12 cellular contexts compared by ENCODE assay signal in genomic region chr7:28732037-28732869, GRCh38.
A peak's percentile ranks its signal among the peaks of the same experiment; 100 is the strongest.
DNase-seq lines count a peak whose midpoint lies in the region; ATAC-seq and TF ChIP-seq lines count a peak whose summit lies in the region.
"Had no signal": no experiment of that assay in that cellular context is flagged by ENCODE, and none has a peak within 500 bp of the region (broad histone marks: within the 10 kb centered on the region; RNA-seq: fewer than 3 reads in every experiment).

No MANE protein-coding gene starts in this region.

- H3K27ac ChIP-seq in lower lobe of right lung (peak overlapping the region; percentile 39), aorta (ENCODE audit: low read depth in 1 of 2, low read length in 2 of 2) (no peak overlapping the region)

- H3K4me3 Mint-ChIP-seq in chondrocyte (ENCODE audit: unreplicated experiment): no peak overlapping the region
- H3K4me3 Mint-ChIP-seq: effector memory CD8-positive, alpha-beta T cell; naive B cell had no signal

- WGBS in aorta, 2 donors: 8 to 10% methylated on average over 11 of the region's 11 CpGs

- H3K9me3 ChIP-seq in lower lobe of right lung (no peaks in the 10 kb centered on the region), aorta (ENCODE audit: control insufficient read depth, low read length) (no peaks in the 10 kb centered on the region)

- TF ChIP-seq CTCF in chondrocyte (IDR thresholded peaks at IDR 0.05) (no peak), lower lobe of right lung (IDR thresholded peaks at IDR 0.05) (no peak)

- intact Hi-C loops in lower lobe of right lung (cut with DNase I): no loop called here
- intact Hi-C loops in aorta (cut with DNase I): no loop called here

- no peaks in the 10 kb centered on the region for H3K36me3 ChIP-seq in lower lobe of right lung
- H3K36me3 ChIP-seq in aorta (ENCODE audit: control insufficient read depth in 1 of 2, insufficient read depth in 2 of 2, low read length in 1 of 2): no peaks in the 10 kb centered on the region

- peak; percentile 18 to 23 for DNase-seq in SHP77 (lab: John Stamatoyannopoulos, UW)
- DNase-seq in SHP77 treated with DMSO at 0.1 percent for 48 hours (lab: John Stamatoyannopoulos, UW): no peak
- no peak for DNase-seq in chondrocyte (ENCODE audit: low spot score)
- no peak for DNase-seq in lower lobe of right lung
- no peak for DNase-seq in aorta
- no peak for DNase-seq in activated CD8-positive, alpha-beta memory T cell treated with anti-CD3 and anti-CD28 coated beads, Interleukin-2, amount 50 U/mL, for 4 hours
- DNase-seq in mucosa of gallbladder (ENCODE audit: low spot score): no peak
- DNase-seq in GM19240 (ENCODE audit: insufficient read length, low spot score): no peak
- DNase-seq: activated CD8-positive, alpha-beta memory T cell treated with anti-CD3 and anti-CD28 coated beads, Interleukin-2, amount 50 U/mL, for 48 hours; C1 segment of cervical spinal cord; effector memory CD8-positive, alpha-beta T cell; naive B cell had no signal

- H3K4me3 ChIP-seq in lower lobe of right lung (peak overlapping the region; percentile 17), aorta (ENCODE audit: low read length in 2 of 2) (peak overlapping the region; percentile 43 to 49)

- peaks cover 12% of the 10 kb centered on the region for H3K4me1 Mint-ChIP-seq in chondrocyte (ENCODE audit: low read depth)
- H3K4me1 Mint-ChIP-seq: naive B cell had no signal

- H3K36me3 Mint-ChIP-seq in chondrocyte (ENCODE audit: low read depth): peaks cover 1% of the 10 kb centered on the region
- H3K36me3 Mint-ChIP-seq: naive B cell had no signal

- H3K27ac Mint-ChIP-seq in chondrocyte (ENCODE audit: unreplicated experiment): peak overlapping the region; percentile 63
- H3K27ac Mint-ChIP-seq: effector memory CD8-positive, alpha-beta T cell had no signal

- ATAC-seq in lower lobe of right lung (peak; percentile 23 to 32), aorta (ENCODE audit: low FRiP score) (peak; percentile 77)
- ATAC-seq: effector memory CD8-positive, alpha-beta T cell had no signal

- H3K4me1 ChIP-seq in lower lobe of right lung (no peaks in the 10 kb centered on the region), aorta (ENCODE audit: control insufficient read depth in 1 of 2, insufficient read depth in 2 of 2, low read length in 2 of 2) (peaks cover 0 to 5% of the 10 kb centered on the region in 2 donors)

- H3K9me3 Mint-ChIP-seq in chondrocyte (ENCODE audit: low read depth): no peaks in the 10 kb centered on the region
- H3K9me3 Mint-ChIP-seq: effector memory CD8-positive, alpha-beta T cell; naive B cell had no signal

- H3K27me3 ChIP-seq in lower lobe of right lung (ENCODE audit: low read depth): no peaks in the 10 kb centered on the region
- no peaks in the 10 kb centered on the region for H3K27me3 ChIP-seq in aorta (ENCODE audit: control insufficient read depth in 1 of 2, insufficient read depth in 2 of 2, low read length in 1 of 2)

- no peaks in the 10 kb centered on the region for H3K27me3 Mint-ChIP-seq in chondrocyte (ENCODE audit: low read depth)

Comparison
In these comparisons a context has a peak if more than half of its experiments do, and no peak if none do; other contexts are left out.
1. DNase-seq: peak in SHP77 (2 of 2); none in SHP77 treated with DMSO at 0.1 percent for 48 hours (single experiment), chondrocyte (single experiment), lower lobe of right lung (single experiment), aorta (0 of 2), activated CD8-positive, alpha-beta memory T cell treated with anti-CD3 and anti-CD28 coated beads, Interleukin-2, amount 50 U/mL, for 4 hours (single experiment), mucosa of gallbladder (single experiment) and GM19240 (single experiment).